8 cellular contexts compared by ENCODE assay signal in the genomic region with DNA sequence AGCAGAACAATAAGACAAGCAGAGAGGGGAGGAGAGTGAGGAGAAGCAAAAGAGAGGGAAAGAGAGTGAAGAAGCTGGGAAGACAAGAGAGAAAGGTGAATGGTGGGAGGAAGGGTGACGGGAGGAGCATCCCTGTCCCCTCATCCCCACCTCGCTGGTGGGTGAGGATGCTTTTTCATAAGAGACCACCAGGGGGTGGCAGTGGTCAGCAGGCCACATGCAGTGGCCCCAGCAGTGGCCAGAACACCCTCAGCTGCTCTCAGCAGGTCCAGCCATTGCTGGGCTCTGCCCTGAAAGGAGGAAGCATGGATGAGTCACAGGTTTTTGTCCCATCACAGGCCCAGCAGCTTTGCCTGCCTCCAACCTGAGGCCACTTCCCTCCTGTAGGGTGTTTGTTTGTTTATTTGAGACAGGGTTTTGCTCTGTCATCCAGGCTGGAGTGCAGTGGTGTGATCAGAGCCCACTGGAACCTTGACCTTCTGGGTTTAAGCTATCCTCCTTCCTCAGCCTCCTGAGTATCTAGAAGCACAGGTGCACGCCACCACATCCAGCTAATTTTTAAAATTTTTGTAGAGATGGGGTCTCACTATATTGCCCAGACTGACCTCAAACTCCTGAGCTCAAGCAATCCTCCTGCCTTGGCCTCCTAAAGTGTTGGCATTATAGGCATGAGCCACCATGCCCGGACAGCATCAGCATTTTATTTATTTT. TPM values are rescaled to one million over a fixed set of nuclear protein-coding genes. Genes with fewer than 3 reads are reported as not detected.
DNase-seq lines count a peak whose midpoint lies in the region; ATAC-seq and TF ChIP-seq lines count a peak whose summit lies in the region.

No MANE protein-coding gene starts in this region.

- POLR2A ChIA-PET in Panc1 (lab: Charles Lee), result interaction anchor here (0.6 kb wide), 1 partner anchor 176 kb away, joined by 8 read pairs; no protein-coding TSS in a partner anchor

- H3K4me3 Mint-ChIP-seq in activated naive CD8-positive, alpha-beta T cell treated with anti-CD3 and anti-CD28 coated beads, Interleukin-2, amount 50 U/mL, for 24 hours, result no peak overlapping the region

- WGBS in prostate gland, result 64% methylated on average over 4 of the region's 4 CpGs

- H3K27me3 Mint-ChIP-seq in activated naive CD8-positive, alpha-beta T cell treated with anti-CD3 and anti-CD28 coated beads, Interleukin-2, amount 50 U/mL, for 24 hours, result no peaks in the 10 kb centered on the region

- peaks cover 5% of the 10 kb centered on the region for H3K9me3 Mint-ChIP-seq in activated naive CD8-positive, alpha-beta T cell treated with anti-CD3 and anti-CD28 coated beads, Interleukin-2, amount 50 U/mL, for 24 hours

- H3K36me3 Mint-ChIP-seq in activated naive CD8-positive, alpha-beta T cell treated with anti-CD3 and anti-CD28 coated beads, Interleukin-2, amount 50 U/mL, for 24 hours (ENCODE audit: low read depth), result peaks cover 9% of the 10 kb centered on the region

- H3K4me1 Mint-ChIP-seq in activated naive CD8-positive, alpha-beta T cell treated with anti-CD3 and anti-CD28 coated beads, Interleukin-2, amount 50 U/mL, for 24 hours, result peaks cover 70% of the 10 kb centered on the region

- H3K9me3 ChIP-seq in Panc1 (ENCODE audit: control insufficient read depth, insufficient read depth, low read depth, low read length), result no peaks in the 10 kb centered on the region
- H3K9me3 ChIP-seq in prostate gland, result no peaks in the 10 kb centered on the region

- in situ Hi-C loops in Panc1 (cut with HindIII; ENCODE audit: low pct_unique_long_range_greater_than_20kb, low sequenced_read_pairs), result no loop called here

- no peak overlapping the region for H3K4me3 ChIP-seq in Panc1 (ENCODE audit: low read depth in 2 of 2, low read length in 2 of 2)
- H3K4me3 ChIP-seq in prostate gland, result no peak overlapping the region

- peak overlapping the region; percentile 7 for H3K27ac Mint-ChIP-seq in activated naive CD8-positive, alpha-beta T cell treated with anti-CD3 and anti-CD28 coated beads, Interleukin-2, amount 50 U/mL, for 24 hours

- TF ChIP-seq CTCF in Panc1 (IDR thresholded peaks at IDR 0.05), result peak; percentile 90
- peak in 3 of 4 experiments; percentile 42 to 73 (median 56) for TF ChIP-seq CTCF in prostate gland (IDR thresholded peaks at IDR 0.05)

- no peaks in the 10 kb centered on the region for H3K27me3 ChIP-seq in Panc1 (ENCODE audit: control insufficient read depth, insufficient read depth, low read length)
- H3K27me3 ChIP-seq in prostate gland (replicated peaks; ENCODE audit: insufficient read depth), result no peaks in the 10 kb centered on the region

- intact Hi-C loops in Panc1 (cut with micrococcal nuclease; ENCODE audit: unreplicated experiment), result no loop called here
- intact Hi-C loops in cardiac septum (cut with DNase I), result loop anchor here (2.0 kb wide), 1 partner anchor 143 kb away; no protein-coding TSS in a partner anchor
- intact Hi-C loops in prostate gland (cut with DNase I), result loop anchor here (5.0 kb wide), 1 partner anchor 183 kb away; no protein-coding TSS in a partner anchor

- DNase-seq in COR-L47 (lab: John Stamatoyannopoulos, UW) (peak; percentile 20), Panc1 (ENCODE audit: low read depth, low spot score) (no peak), cardiac septum (ENCODE audit: low spot score) (peak; percentile 95), prostate gland (ENCODE audit: low spot score) (no peak)
- peak; percentile 66 for DNase-seq in activated naive CD8-positive, alpha-beta T cell treated with anti-CD3 and anti-CD28 coated beads, Interleukin-2, amount 50 U/mL, for 24 hours

- CTCF ChIA-PET in Panc1 (lab: Charles Lee), result interaction anchor here (0.5 to 3.0 kb wide), 7 partner anchors 10 to 181 kb away, joined by 3 to 9 read pairs (median 3); no protein-coding TSS in a partner anchor

- ATAC-seq in HG02678 (IDR thresholded peaks at IDR 0.05; ENCODE audit: unreplicated experiment) (peak; percentile 41), Panc1 (peak; percentile 88), HG03095 (IDR thresholded peaks at IDR 0.05; ENCODE audit: unreplicated experiment) (no peak), GM21737 (IDR thresholded peaks at IDR 0.05; ENCODE audit: unreplicated experiment) (no peak)
- ATAC-seq in activated naive CD8-positive, alpha-beta T cell treated with anti-CD3 and anti-CD28 coated beads, Interleukin-2, amount 50 U/mL, for 24 hours, result no peak

- no peak overlapping the region for H3K27ac ChIP-seq in Panc1 (ENCODE audit: low read length)
- H3K27ac ChIP-seq in prostate gland, result no peak overlapping the region

- no peak for TF ChIP-seq POLR2A in prostate gland (IDR thresholded peaks at IDR 0.05)

- 0 out of 2 replicates have a peak, but pooled peaks cover 7% of the 10 kb centered on the region for H3K4me1 ChIP-seq in Panc1 (ENCODE audit: control insufficient read depth, insufficient read depth, low read length)
- no peaks in the 10 kb centered on the region for H3K4me1 ChIP-seq in prostate gland (replicated peaks)

- no TSS peak for BruUV-seq in Panc1 (replicated peaks; lab: Mats Ljungman, UMichigan)

- H3K36me3 ChIP-seq in Panc1 (ENCODE audit: control insufficient read depth, insufficient read depth, low read length), result no peaks in the 10 kb centered on the region
- H3K36me3 ChIP-seq in prostate gland, result no peaks in the 10 kb centered on the region

RNA-seq across cellular contexts. Expression of a gene that starts 23.9 kb away (rescaled TPM):
- total RNA-seq in Panc1 (2021; ENCODE audit: unreplicated experiment) (0.10 TPM), cardiac septum (2.3 TPM), prostate gland (10 to 100 TPM in 1 of 2 donors, 1 to 10 TPM in 1; 3.4 to 17.9 TPM)
- polyA plus RNA-seq in Panc1 (2012; ENCODE audit: insufficient read length), result 0.16 TPM

RNA-seq across cellular contexts. Expression of a gene that starts 43.4 kb away (rescaled TPM):
- total RNA-seq in Panc1 (2021; ENCODE audit: unreplicated experiment) (223 TPM), cardiac septum (139 TPM), prostate gland (100 to 1,000 TPM; 269 to 367 TPM)
- 267 TPM for polyA plus RNA-seq in Panc1 (2012; ENCODE audit: insufficient read length)

Comparison
In these comparisons a context has a peak if more than half of its experiments do, and no peak if none do; other contexts are left out.
1. DNase-seq: peak in COR-L47 (single experiment), activated naive CD8-positive, alpha-beta T cell treated with anti-CD3 and anti-CD28 coated beads, Interleukin-2, amount 50 U/mL, for 24 hours (single experiment) and cardiac septum (single experiment); none in Panc1 (single experiment) and prostate gland (single experiment).
2. ATAC-seq: peak in HG02678 (single experiment) and Panc1 (single experiment); none in activated naive CD8-positive, alpha-beta T cell treated with anti-CD3 and anti-CD28 coated beads, Interleukin-2, amount 50 U/mL, for 24 hours (single experiment), HG03095 (single experiment) and GM21737 (single experiment).